8 cellular contexts compared by ENCODE assay signal in the genomic region with DNA sequence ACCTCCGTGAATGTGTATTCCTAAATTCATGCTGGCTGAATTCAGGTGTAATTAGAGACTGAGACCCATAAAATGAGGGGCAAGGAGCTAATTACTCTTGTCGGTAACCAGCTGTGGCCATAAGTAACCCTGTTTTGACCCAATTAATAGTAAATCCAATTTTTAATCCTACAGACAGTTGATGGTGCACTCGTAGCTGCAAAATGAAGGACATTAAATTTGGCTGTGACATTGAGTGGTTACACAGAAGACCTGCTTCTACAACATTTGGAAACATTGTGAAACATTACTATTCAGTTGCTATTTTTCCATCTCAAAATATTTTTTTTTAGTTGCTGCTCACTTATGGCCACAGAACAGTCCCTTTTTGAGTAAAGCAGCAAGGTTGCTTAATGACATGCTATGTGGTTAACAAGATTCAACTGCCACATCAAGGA. TPM values are rescaled to one million over a fixed set of nuclear protein-coding genes. Genes with fewer than 3 reads are reported as not detected.
A peak's percentile ranks its signal among the peaks of the same experiment; 100 is the strongest.
DNase-seq lines count a peak whose midpoint lies in the region; ATAC-seq and TF ChIP-seq lines count a peak whose summit lies in the region.
"Had no signal": no experiment of that assay in that cellular context is flagged by ENCODE, and none has a peak within 500 bp of the region (broad histone marks: within the 10 kb centered on the region; RNA-seq: fewer than 3 reads in every experiment).

No MANE protein-coding gene starts in this region.

- no peak overlapping the region for H3K4me2 ChIP-seq in H9 (ENCODE audit: insufficient read depth, insufficient read length, low read length)
- peak overlapping the region; percentile 66 for H3K4me2 ChIP-seq in OCI-LY1 (ENCODE audit: low read length)
- H3K4me2 ChIP-seq in fibroblast of lung (ENCODE audit: extremely low read depth, insufficient read depth, low read length): peak overlapping the region; percentile 67

- H3K79me2 ChIP-seq in H9 (ENCODE audit: insufficient read depth, low read length) (0 out of 2 replicates have a peak, but pooled peaks cover 3% of the 10 kb centered on the region), OCI-LY1 (ENCODE audit: insufficient read depth, low read length) (peaks cover 100% of the 10 kb centered on the region), fibroblast of lung (ENCODE audit: control insufficient read depth, insufficient read depth, low read length) (peaks cover 88% of the 10 kb centered on the region)

- H4K91ac ChIP-seq in H9 (ENCODE audit: insufficient read length, low read depth, low read length): no peak overlapping the region

- no peak overlapping the region for H2AK5ac ChIP-seq in H9 (ENCODE audit: insufficient read length, low read length)

- H3K27ac Mint-ChIP-seq in H9: peak overlapping the region in 2 of 3 experiments; percentile 44 to 72; a peak in 3 of 7 replicates
- peak overlapping the region; percentile 88 for H3K27ac Mint-ChIP-seq in stimulated activated naive CD8-positive, alpha-beta T cell treated with anti-CD3 and anti-CD28 coated beads, Interleukin-15, Interleukin-2, amounts not matched to agents 100 ng/mL and 50 ng/mL, for 24 hours

- H3K9me3 Mint-ChIP-seq in H9: no peaks in the 10 kb centered on the region
- H3K9me3 Mint-ChIP-seq in stimulated activated naive CD8-positive, alpha-beta T cell treated with anti-CD3 and anti-CD28 coated beads, Interleukin-15, Interleukin-2, amounts not matched to agents 100 ng/mL and 50 ng/mL, for 24 hours: no peaks in the 10 kb centered on the region

- 0 out of 2 replicates have a peak, but pooled peaks cover 2% of the 10 kb centered on the region for H3F3A ChIP-seq in OCI-LY1 (ENCODE audit: insufficient read depth, low read length)

- no peaks in the 10 kb centered on the region for H3K79me1 ChIP-seq in H9 (ENCODE audit: insufficient read depth, low read depth, low read length, poor library complexity, severe bottlenecking)

- no peak overlapping the region for H2BK5ac ChIP-seq in H9 (ENCODE audit: insufficient read length, low read length)

- ATAC-seq in HG02798 (IDR thresholded peaks at IDR 0.05; ENCODE audit: poor library complexity, unreplicated experiment) (no peak), HG03045 (IDR thresholded peaks at IDR 0.05; ENCODE audit: unreplicated experiment) (no peak)

- TF ChIP-seq CTCF in H9 (conservative IDR thresholded peaks at IDR 0.05) (no peak), OCI-LY1 (IDR thresholded peaks at IDR 0.05; ENCODE audit: low read length) (no peak), fibroblast of lung (conservative IDR thresholded peaks at IDR 0.05 in 1 of 2, IDR thresholded peaks at IDR 0.05 in 1 of 2; ENCODE audit: low read depth in 1 of 2, low read length in 2 of 2) (no peak)

- H2BK12ac ChIP-seq in H9 (ENCODE audit: insufficient read length, low read depth, low read length): no peak overlapping the region

- H4K8ac ChIP-seq in H9 (replicated peaks; ENCODE audit: insufficient read length, low read depth, low read length): no peak overlapping the region

- H4K20me1 ChIP-seq in H9 (ENCODE audit: control insufficient read depth, insufficient read depth, insufficient read length): no peaks in the 10 kb centered on the region
- 0 out of 2 replicates have a peak, but pooled peaks cover 4% of the 10 kb centered on the region for H4K20me1 ChIP-seq in OCI-LY1 (ENCODE audit: insufficient read depth, low read length)
- H4K20me1 ChIP-seq in fibroblast of lung (ENCODE audit: control insufficient read depth, extremely low read depth, insufficient read depth, low read length): no peaks in the 10 kb centered on the region

- H3K4me1 ChIP-seq in H9 (ENCODE audit: insufficient read depth, low read length) (peaks cover 11% of the 10 kb centered on the region; the same call in 1 of the 2 replicates), OCI-LY1 (ENCODE audit: insufficient read depth, low read length, severe bottlenecking) (peaks cover 82% of the 10 kb centered on the region), fibroblast of lung (ENCODE audit: control insufficient read depth, extremely low read depth, insufficient read depth, low read length) (peaks cover 32% of the 10 kb centered on the region)

- no peaks in the 10 kb centered on the region for H3K9me2 ChIP-seq in OCI-LY1 (ENCODE audit: low read depth, low read length)

- H2BK120ac ChIP-seq in H9 (ENCODE audit: low read depth, low read length, poor library complexity, severe bottlenecking): no peak overlapping the region

- H3K4me1 Mint-ChIP-seq in H9: peaks cover 77 to 79% of the 10 kb centered on the region in 2 experiments
- peaks cover 98% of the 10 kb centered on the region for H3K4me1 Mint-ChIP-seq in stimulated activated naive CD8-positive, alpha-beta T cell treated with anti-CD3 and anti-CD28 coated beads, Interleukin-15, Interleukin-2, amounts not matched to agents 100 ng/mL and 50 ng/mL, for 24 hours (ENCODE audit: low read depth)

- DNase-seq in H9: no peak
- no peak for DNase-seq in fibroblast of lung (ENCODE audit: low read depth in 2 of 2)
- no peak for DNase-seq in AG08395 (ENCODE audit: low spot score)
- DNase-seq: NCI-H774 had no signal

- no peak overlapping the region for H3T11ph ChIP-seq in H9 (ENCODE audit: low read length)

- H3K27me3 ChIP-seq in H9 (ENCODE audit: insufficient read depth, low read length): no peaks in the 10 kb centered on the region
- no peaks in the 10 kb centered on the region for H3K27me3 ChIP-seq in OCI-LY1 (ENCODE audit: insufficient read depth, low read length)
- no peaks in the 10 kb centered on the region for H3K27me3 ChIP-seq in fibroblast of lung (ENCODE audit: control insufficient read depth, insufficient read depth, low read length)

- H3K56ac ChIP-seq in H9 (ENCODE audit: insufficient read length, low read depth, low read length): no peak overlapping the region

- H4K5ac ChIP-seq in H9 (ENCODE audit: insufficient read length, low read depth, low read length): no peak overlapping the region

- no peak overlapping the region for H2BK15ac ChIP-seq in H9 (ENCODE audit: low read depth, low read length)

- no peak overlapping the region for H3K4ac ChIP-seq in H9 (ENCODE audit: low read depth, low read length)

- no peaks in the 10 kb centered on the region for H3K9me3 ChIP-seq in H9 (ENCODE audit: control insufficient read depth, low read depth, low read length)
- no peaks in the 10 kb centered on the region for H3K9me3 ChIP-seq in OCI-LY1 (ENCODE audit: low read length)
- H3K9me3 ChIP-seq in fibroblast of lung (ENCODE audit: control insufficient read depth, insufficient read depth, low read depth, low read length): no peaks in the 10 kb centered on the region

- H3K4me3 Mint-ChIP-seq in H9: 0 out of 5 replicates have a peak overlapping the region, but pooled peaks of 1 of the 2 experiments have one; percentile 15
- H3K4me3 Mint-ChIP-seq in stimulated activated naive CD8-positive, alpha-beta T cell treated with anti-CD3 and anti-CD28 coated beads, Interleukin-15, Interleukin-2, amounts not matched to agents 100 ng/mL and 50 ng/mL, for 24 hours: peak overlapping the region; percentile 80

- H3K23ac ChIP-seq in H9 (ENCODE audit: insufficient read length, low read depth, low read length): no peak overlapping the region

- H3K27me3 Mint-ChIP-seq in H9 (ENCODE audit: low read depth): no peaks in the 10 kb centered on the region
- H3K27me3 Mint-ChIP-seq in stimulated activated naive CD8-positive, alpha-beta T cell treated with anti-CD3 and anti-CD28 coated beads, Interleukin-15, Interleukin-2, amounts not matched to agents 100 ng/mL and 50 ng/mL, for 24 hours: no peaks in the 10 kb centered on the region

- no peak overlapping the region for H3K14ac ChIP-seq in H9 (ENCODE audit: insufficient read depth, low read length)

- H3K27ac ChIP-seq in H9 (ENCODE audit: insufficient read length, low read depth, low read length): no peak overlapping the region
- peak overlapping the region; percentile 69 for H3K27ac ChIP-seq in OCI-LY1 (ENCODE audit: low read depth, low read length, poor library complexity, severe bottlenecking)
- peak overlapping the region; percentile 84 for H3K27ac ChIP-seq in fibroblast of lung (ENCODE audit: insufficient read depth, low read length)

- H2BK20ac ChIP-seq in H9 (ENCODE audit: low read depth, low read length, poor library complexity, severe bottlenecking): no peak overlapping the region

- H2AFZ ChIP-seq in H9 (ENCODE audit: low read length) (no peak overlapping the region), OCI-LY1 (ENCODE audit: low read length) (no peak overlapping the region), fibroblast of lung (ENCODE audit: low read length) (no peak overlapping the region)

- no peaks in the 10 kb centered on the region for H3K36me3 Mint-ChIP-seq in H9 (ENCODE audit: insufficient read depth in 1 of 3, low read depth in 3 of 3)
- H3K36me3 Mint-ChIP-seq in stimulated activated naive CD8-positive, alpha-beta T cell treated with anti-CD3 and anti-CD28 coated beads, Interleukin-15, Interleukin-2, amounts not matched to agents 100 ng/mL and 50 ng/mL, for 24 hours (ENCODE audit: low read depth): peaks cover 57% of the 10 kb centered on the region

- no CpG with 5 or more reads among the region's 3 CpGs for WGBS in H9 (ENCODE audit: extremely low coverage, insufficient read length, low lambda C conversion rate)

- H3K18ac ChIP-seq in H9 (ENCODE audit: insufficient read length, low read depth, low read length): no peak overlapping the region

- H3K9ac ChIP-seq in H9 (ENCODE audit: extremely low read depth, insufficient read length, low read length) (no peak overlapping the region), OCI-LY1 (ENCODE audit: low read length) (peak overlapping the region; percentile 29), fibroblast of lung (ENCODE audit: insufficient read depth, low read length) (no peak overlapping the region)

- no peaks in the 10 kb centered on the region for H3K23me2 ChIP-seq in H9 (ENCODE audit: insufficient read length, low read depth, low read length, poor library complexity, severe bottlenecking)

- peaks cover 83% of the 10 kb centered on the region for H3K36me3 ChIP-seq in OCI-LY1 (ENCODE audit: insufficient read depth, low read length)
- H3K36me3 ChIP-seq in fibroblast of lung (ENCODE audit: control insufficient read depth, insufficient read depth, low read length): no peaks in the 10 kb centered on the region

- H3K4me3 ChIP-seq in OCI-LY1 (ENCODE audit: low read depth, low read length, poor library complexity, severe bottlenecking): peak overlapping the region; percentile 52
- peak overlapping the region in 2 of 4 experiments; percentile 53 to 55 for H3K4me3 ChIP-seq in fibroblast of lung (replicated peaks in 1 of 4; ENCODE audit: control extremely low read depth in 1 of 4, insufficient read depth in 1 of 4, low read depth in 3 of 4, low read length in 4 of 4)

RNA-seq across cellular contexts. Expression of a gene that starts 33.0 kb away (rescaled TPM):
- total RNA-seq in H9 (2021) (14.9 and 15.2 TPM in 2 replicates), fibroblast of lung (196 and 213 TPM in 2 replicates)
- 145 and 150 TPM in 2 replicates for polyA plus RNA-seq in fibroblast of lung
- 83.0 and 112 TPM in 2 replicates for polyA plus RNA-seq in fibroblast of lung (2012)
- polyA minus RNA-seq in fibroblast of lung (ENCODE audit: low replicate concordance): 204 and 278 TPM in 2 replicates

Comparison
In these comparisons a context has a peak if more than half of its experiments do, and no peak if none do; other contexts are left out.
1. RNA of a gene that starts 33.0 kb away (total RNA-seq): 196 to 213 TPM in fibroblast of lung; 14.9 to 15.2 TPM in H9; every median in the first group is over 10 times any median in the second.